ENCODE assay signal across 15 cellular contexts in genomic region chr5:141121985-141122384, GRCh38. TPM values are rescaled to one million over a fixed set of nuclear protein-coding genes. Genes with fewer than 3 reads are reported as not detected.
A peak's percentile ranks its signal among the peaks of the same experiment; 100 is the strongest.
DNase-seq lines count a peak whose midpoint lies in the region; ATAC-seq and TF ChIP-seq lines count a peak whose summit lies in the region.
"Had no signal": no experiment of that assay in that cellular context is flagged by ENCODE, and none has a peak within 500 bp of the region (broad histone marks: within the 10 kb centered on the region; RNA-seq: fewer than 3 reads in every experiment).

No MANE protein-coding gene starts in this region.

- H2AFZ ChIP-seq in GM23248: peak overlapping the region; percentile 85

- no peak for ATAC-seq in activated CD8-positive, alpha-beta memory T cell treated with anti-CD3 and anti-CD28 coated beads, Interleukin-2, amount 10 ng/mL, durations not matched to agents 7 days and 5 days
- ATAC-seq in GM19452 (IDR thresholded peaks at IDR 0.05; ENCODE audit: unreplicated experiment): no peak
- ATAC-seq: left lung had no signal

- H3K27ac Mint-ChIP-seq in activated CD8-positive, alpha-beta memory T cell treated with anti-CD3 and anti-CD28 coated beads, Interleukin-2, amount 10 ng/mL, durations not matched to agents 7 days and 5 days: no peak overlapping the region
- H3K27ac Mint-ChIP-seq: nephron progenitor cell had no signal

- H3K27me3 Mint-ChIP-seq in activated CD8-positive, alpha-beta memory T cell treated with anti-CD3 and anti-CD28 coated beads, Interleukin-2, amount 10 ng/mL, durations not matched to agents 7 days and 5 days: peaks cover 4% of the 10 kb centered on the region

- H3K9ac ChIP-seq in GM23248 (no peak overlapping the region), liver (ENCODE audit: low read depth in 1 of 2, low read length in 2 of 2) (no peak overlapping the region), subcutaneous abdominal adipose tissue (ENCODE audit: low read length in 5 of 5) (peak overlapping the region in 2 of 5 donors; percentile 6 to 38)
- H3K9ac ChIP-seq: BLaER1 treated with 17β-estradiol and CSF1 and Interleukin-3, amounts not matched to agents 10 nM and 100 nM had no signal

- H3K4me1 ChIP-seq in GM23248 (ENCODE audit: insufficient read depth) (no peaks in the 10 kb centered on the region), liver (ENCODE audit: control insufficient read depth in 4 of 4, insufficient read depth in 4 of 4, low read length in 3 of 4) (no peaks in the 10 kb centered on the region), subcutaneous abdominal adipose tissue (ENCODE audit: control insufficient read depth in 5 of 5, insufficient read depth in 5 of 5, low read length in 5 of 5) (peaks cover 0 to 6% (median 0%) of the 10 kb centered on the region in 5 donors)
- H3K4me1 ChIP-seq: BLaER1 treated with 17β-estradiol and CSF1 and Interleukin-3, amounts not matched to agents 10 nM and 100 nM; left lung had no signal

- WGBS in GM23248 (ENCODE audit: low coverage in 1 of 2, low lambda C conversion rate in 2 of 2, missing lambda C conversion rate in 2 of 2), 2 experiments: 5 to 9% methylated on average over 12 of the region's 12 CpGs
- WGBS in liver: 35% methylated on average over 12 of the region's 12 CpGs

- H3K4me3 ChIP-seq in GM23248 (peak overlapping the region; percentile 64), liver (ENCODE audit: low read depth in 1 of 3, low read length in 3 of 3) (peak overlapping the region in 2 of 3 donors; percentile 9 to 16), subcutaneous abdominal adipose tissue (ENCODE audit: low read depth in 1 of 5, low read length in 5 of 5) (peak overlapping the region; percentile 35 to 74 (median 60))
- H3K4me3 ChIP-seq: BLaER1 treated with 17β-estradiol and CSF1 and Interleukin-3, amounts not matched to agents 10 nM and 100 nM had no signal

- no peak for TF ChIP-seq RAD21 in liver (IDR thresholded peaks at IDR 0.05)

- H3K4me2 ChIP-seq in GM23248 (ENCODE audit: unreplicated experiment): peak overlapping the region; percentile 71
- H3K4me2 ChIP-seq: BLaER1 treated with 17β-estradiol and CSF1 and Interleukin-3, amounts not matched to agents 10 nM and 100 nM had no signal

- no peaks in the 10 kb centered on the region for H3K9me2 ChIP-seq in GM23248 (ENCODE audit: insufficient read depth)

- peaks cover 6% of the 10 kb centered on the region for H3K9me3 Mint-ChIP-seq in activated CD8-positive, alpha-beta memory T cell treated with anti-CD3 and anti-CD28 coated beads, Interleukin-2, amount 10 ng/mL, durations not matched to agents 7 days and 5 days (ENCODE audit: low read depth)

- H3K4me3 Mint-ChIP-seq in activated CD8-positive, alpha-beta memory T cell treated with anti-CD3 and anti-CD28 coated beads, Interleukin-2, amount 10 ng/mL, durations not matched to agents 7 days and 5 days: no peak overlapping the region
- H3K4me3 Mint-ChIP-seq: nephron progenitor cell had no signal

- no peaks in the 10 kb centered on the region for H3K4me1 Mint-ChIP-seq in activated CD8-positive, alpha-beta memory T cell treated with anti-CD3 and anti-CD28 coated beads, Interleukin-2, amount 10 ng/mL, durations not matched to agents 7 days and 5 days
- H3K4me1 Mint-ChIP-seq: nephron progenitor cell had no signal

- H3F3A ChIP-seq in GM23248 (ENCODE audit: insufficient read depth): no peaks in the 10 kb centered on the region

- no peak for TF ChIP-seq CTCF in liver (IDR thresholded peaks at IDR 0.05; ENCODE audit: low read depth, low read length, missing input control)

- H3K36me3 ChIP-seq in GM23248 (ENCODE audit: low read depth) (no peaks in the 10 kb centered on the region), liver (ENCODE audit: control insufficient read depth in 4 of 4, insufficient read depth in 3 of 4, low read depth in 1 of 4, low read length in 3 of 4) (no peaks in the 10 kb centered on the region), subcutaneous abdominal adipose tissue (ENCODE audit: control insufficient read depth in 5 of 5, insufficient read depth in 5 of 5, low read length in 5 of 5) (no peaks in the 10 kb centered on the region)
- H3K36me3 ChIP-seq: BLaER1 treated with 17β-estradiol and CSF1 and Interleukin-3, amounts not matched to agents 10 nM and 100 nM; left lung; WERI-Rb-1 had no signal

- H3K9me3 ChIP-seq in GM23248 (ENCODE audit: low read depth): no peaks in the 10 kb centered on the region
- H3K9me3 ChIP-seq in liver (ENCODE audit: control insufficient read depth in 4 of 4, low read length in 3 of 4): peaks cover 4 to 20% (median 9%) of the 10 kb centered on the region in 4 donors
- H3K9me3 ChIP-seq in subcutaneous abdominal adipose tissue (ENCODE audit: control insufficient read depth in 5 of 5, low read length in 5 of 5): peaks cover 4 to 24% (median 13%) of the 10 kb centered on the region in 5 donors

- no peaks in the 10 kb centered on the region for H4K20me1 ChIP-seq in GM23248 (ENCODE audit: insufficient read depth)
- H4K20me1 ChIP-seq: BLaER1 treated with 17β-estradiol and CSF1 and Interleukin-3, amounts not matched to agents 10 nM and 100 nM had no signal

- DNase-seq in GM23248 (peak; percentile 27), NCI-H2227 treated with DMSO at 0.1 percent for 48 hours (lab: John Stamatoyannopoulos, UW) (peak; percentile 38), NAMALWA (ENCODE audit: low spot score) (no peak)
- DNase-seq in activated CD8-positive, alpha-beta memory T cell treated with anti-CD3 and anti-CD28 coated beads, Interleukin-2, amount 10 ng/mL, durations not matched to agents 7 days and 5 days: no peak
- DNase-seq: activated CD8-positive, alpha-beta memory T cell treated with anti-CD3 and anti-CD28 coated beads for 24 hours; activated gamma-delta T cell; left lung; NCI-H510A; nephron progenitor cell; stimulated activated CD4-positive, alpha-beta T cell treated with anti-CD3 and anti-CD28 coated beads, Interleukin-4, amount 100 ng/mL, for 24 hours; WERI-Rb-1 had no signal

- H3K27ac ChIP-seq in GM23248: no peak overlapping the region
- no peak overlapping the region for H3K27ac ChIP-seq in liver (ENCODE audit: low read depth in 1 of 2, low read length in 2 of 2)
- no peak overlapping the region for H3K27ac ChIP-seq in subcutaneous abdominal adipose tissue (ENCODE audit: low read depth, low read length)
- H3K27ac ChIP-seq: BLaER1 treated with 17β-estradiol and CSF1 and Interleukin-3, amounts not matched to agents 10 nM and 100 nM; left lung; WERI-Rb-1 had no signal

- in situ Hi-C loops in GM23248 (cut with MboI): no loop called here

- H3K27me3 ChIP-seq in GM23248 (replicated peaks; ENCODE audit: insufficient read depth): no peaks in the 10 kb centered on the region
- H3K27me3 ChIP-seq in liver (ENCODE audit: control insufficient read depth in 4 of 4, insufficient read depth in 4 of 4, low read length in 3 of 4): peaks cover 0 to 6% (median 4%) of the 10 kb centered on the region in 4 donors
- no peaks in the 10 kb centered on the region for H3K27me3 ChIP-seq in subcutaneous abdominal adipose tissue (ENCODE audit: control insufficient read depth in 5 of 5, insufficient read depth in 4 of 5, low read length in 5 of 5)
- H3K27me3 ChIP-seq: BLaER1 treated with 17β-estradiol and CSF1 and Interleukin-3, amounts not matched to agents 10 nM and 100 nM had no signal

- no peaks in the 10 kb centered on the region for H3K36me3 Mint-ChIP-seq in activated CD8-positive, alpha-beta memory T cell treated with anti-CD3 and anti-CD28 coated beads, Interleukin-2, amount 10 ng/mL, durations not matched to agents 7 days and 5 days

- CTCF ChIA-PET in activated CD8-positive, alpha-beta memory T cell treated with anti-CD3 and anti-CD28 coated beads, Interleukin-2, amount 10 ng/mL, durations not matched to agents 7 days and 5 days (lab: Charles Lee): no interaction called here

- H3K79me2 ChIP-seq in GM23248 (ENCODE audit: insufficient read depth): no peaks in the 10 kb centered on the region

TF ChIP-seq in liver, 16 proteins besides CTCF, POLR2A, EP300 and RAD21:
- TF ChIP-seq EGR1 (IDR thresholded peaks at IDR 0.05; ENCODE audit: low read depth in 2 of 2): no peak
- no peak for TF ChIP-seq RXRA (IDR thresholded peaks at IDR 0.05)
- no peak for TF ChIP-seq TAF1 (conservative IDR thresholded peaks at IDR 0.05)
- no peak for TF ChIP-seq YY1 (IDR thresholded peaks at IDR 0.05)
- no peak for TF ChIP-seq GABPA (IDR thresholded peaks at IDR 0.05 in 1 of 2, conservative IDR thresholded peaks at IDR 0.05 in 1 of 2)
TF ChIP-seq in liver: peak in this region for 0.

RNA-seq across cellular contexts. Expression of gene PCDHB4, which starts 0.4 kb away (rescaled TPM):
- 0.22 and 0.63 TPM in 2 replicates for total RNA-seq in GM23248 (2014; rRNA removed; shearing (Covaris generic))
- 0.60 and 1.0 TPM in 2 replicates for polyA plus RNA-seq in GM23248 (2016; fragmentation: Nextera tagmentation; extraction: Ambion mirVana)
- under 1 TPM; 0.14 to 0.17 TPM for total RNA-seq in liver
- under 1 TPM; 0.17 to 0.36 TPM for polyA plus RNA-seq in liver
- total RNA-seq in activated CD8-positive, alpha-beta memory T cell treated with anti-CD3 and anti-CD28 coated beads, Interleukin-2, amount 10 ng/mL, durations not matched to agents 7 days and 5 days: not detected

RNA-seq across cellular contexts. Expression of gene PCDHB5, which starts 13.0 kb away (rescaled TPM):
- 0.43 and 1.3 TPM in 2 replicates for total RNA-seq in GM23248 (2014; rRNA removed; shearing (Covaris generic))
- polyA plus RNA-seq in GM23248 (2016; fragmentation: Nextera tagmentation; extraction: Ambion mirVana): 0.05 TPM in 1 of 2 replicates, not detected in the other
- under 1 TPM; 0.42 TPM for total RNA-seq in liver
- under 1 TPM; 0.17 to 0.33 TPM for polyA plus RNA-seq in liver
- total RNA-seq in activated CD8-positive, alpha-beta memory T cell treated with anti-CD3 and anti-CD28 coated beads, Interleukin-2, amount 10 ng/mL, durations not matched to agents 7 days and 5 days: not detected

RNA-seq across cellular contexts. Expression of gene PCDHB3, which starts 21.7 kb away (rescaled TPM):
- 0.76 and 1.1 TPM in 2 replicates for total RNA-seq in GM23248 (2014; rRNA removed; shearing (Covaris generic))
- polyA plus RNA-seq in GM23248 (2016; fragmentation: Nextera tagmentation; extraction: Ambion mirVana) (0.23 and 0.24 TPM in 2 replicates), liver (under 1 TPM in 1 of 2 donors, not detected in 1; 0.09 TPM)
- under 1 TPM; 0.08 to 0.09 TPM for total RNA-seq in liver
- not detected for total RNA-seq in activated CD8-positive, alpha-beta memory T cell treated with anti-CD3 and anti-CD28 coated beads, Interleukin-2, amount 10 ng/mL, durations not matched to agents 7 days and 5 days

RNA-seq across cellular contexts. Expression of gene PCDHB2, which starts 27.6 kb away (rescaled TPM):
- 4.9 and 8.9 TPM in 2 replicates for total RNA-seq in GM23248 (2014; rRNA removed; shearing (Covaris generic))
- 4.4 and 6.0 TPM in 2 replicates for polyA plus RNA-seq in GM23248 (2016; fragmentation: Nextera tagmentation; extraction: Ambion mirVana)
- under 1 TPM; 0.08 to 0.09 TPM for total RNA-seq in liver
- under 1 TPM in 1 of 2 donors, not detected in 1; 0.05 TPM for polyA plus RNA-seq in liver
- total RNA-seq in activated CD8-positive, alpha-beta memory T cell treated with anti-CD3 and anti-CD28 coated beads, Interleukin-2, amount 10 ng/mL, durations not matched to agents 7 days and 5 days: not detected

RNA-seq across cellular contexts. Expression of gene PCDHB6, which starts 27.9 kb away (rescaled TPM):
- total RNA-seq in GM23248 (2014; rRNA removed; shearing (Covaris generic)): 0.22 and 0.38 TPM in 2 replicates
- 0.10 and 0.25 TPM in 2 replicates for polyA plus RNA-seq in GM23248 (2016; fragmentation: Nextera tagmentation; extraction: Ambion mirVana)
- total RNA-seq in liver: under 1 TPM in 1 of 2 donors, not detected in 1; 0.05 TPM
- polyA plus RNA-seq in liver: under 1 TPM; 0.04 to 0.06 TPM
- not detected for total RNA-seq in activated CD8-positive, alpha-beta memory T cell treated with anti-CD3 and anti-CD28 coated beads, Interleukin-2, amount 10 ng/mL, durations not matched to agents 7 days and 5 days

Comparison
In these comparisons a context has a peak if more than half of its experiments do, and no peak if none do; other contexts are left out.
1. DNase-seq: peak in GM23248 (single experiment) and NCI-H2227 treated with DMSO at 0.1 percent for 48 hours (single experiment); none in activated CD8-positive, alpha-beta memory T cell treated with anti-CD3 and anti-CD28 coated beads, Interleukin-2, amount 10 ng/mL, durations not matched to agents 7 days and 5 days (single experiment) and NAMALWA (single experiment).
2. H3K4me3 ChIP-seq: peak in every context shown above with its lines; median percentile 64 in GM23248; 60 in subcutaneous abdominal adipose tissue; 12 in liver.